35 cellular contexts compared by ENCODE assay signal in genomic region chr1:28985427-28985826, GRCh38.
DNase-seq lines count a peak whose midpoint lies in the region; ATAC-seq, FAIRE-seq and TF ChIP-seq lines count a peak whose summit lies in the region.
"Had no signal": no experiment of that assay in that cellular context is flagged by ENCODE, and none has a peak within 500 bp of the region (broad histone marks: within the 10 kb centered on the region; RNA-seq: fewer than 3 reads in every experiment).

No MANE protein-coding gene starts in this region.

- CTCF ChIA-PET in activated CD8-positive, alpha-beta T cell treated with anti-CD3 and anti-CD28 coated beads, Interleukin-2, amount 10 ng/mL, durations not matched to agents 7 days and 5 days (lab: Charles Lee): interaction anchor here (0.6 kb wide), 1 partner anchor 14 kb away, joined by 3 read pairs; no protein-coding TSS in a partner anchor

- H3K27ac Mint-ChIP-seq in activated CD8-positive, alpha-beta T cell treated with anti-CD3 and anti-CD28 coated beads, Interleukin-2, amount 10 ng/mL, durations not matched to agents 7 days and 5 days: peak overlapping the region; percentile 54
- H3K27ac Mint-ChIP-seq: activated CD4-positive, alpha-beta T cell treated with anti-CD3 and anti-CD28 coated beads, Interleukin-2, amount 10 ng/mL, durations not matched to agents 24 days and 14 days had no signal

- 72% methylated on average over 1 of the region's 1 CpG for WGBS in right cardiac atrium

- peaks cover 22% of the 10 kb centered on the region for H3K36me3 Mint-ChIP-seq in activated CD8-positive, alpha-beta T cell treated with anti-CD3 and anti-CD28 coated beads, Interleukin-2, amount 10 ng/mL, durations not matched to agents 7 days and 5 days (ENCODE audit: low read depth)
- H3K36me3 Mint-ChIP-seq: natural killer cell treated with Interleukin-12 subunit alpha and Interleukin-12 subunit beta and Interleukin-15 and Interleukin-18, amount 100 ng/mL, for 72 hours had no signal

- H3K4me1 ChIP-seq in right cardiac atrium (ENCODE audit: control insufficient read depth, insufficient read depth, low read length) (peaks cover 6% of the 10 kb centered on the region), ascending aorta (no peaks in the 10 kb centered on the region)
- H3K4me1 ChIP-seq: lower lobe of right lung had no signal

- H3K27me3 Mint-ChIP-seq in activated CD8-positive, alpha-beta T cell treated with anti-CD3 and anti-CD28 coated beads, Interleukin-2, amount 10 ng/mL, durations not matched to agents 7 days and 5 days (ENCODE audit: low read depth): no peaks in the 10 kb centered on the region
- H3K27me3 Mint-ChIP-seq: activated CD4-positive, alpha-beta T cell treated with anti-CD3 and anti-CD28 coated beads, Interleukin-2, amount 10 ng/mL, durations not matched to agents 24 days and 14 days; natural killer cell treated with Interleukin-12 subunit alpha and Interleukin-12 subunit beta and Interleukin-15 and Interleukin-18, amount 100 ng/mL, for 72 hours had no signal

- H3K4me3 ChIP-seq in right cardiac atrium (ENCODE audit: low read length) (no peak overlapping the region), ascending aorta (no peak overlapping the region)
- H3K4me3 ChIP-seq: esophagus muscularis mucosa, GM12878, lower lobe of right lung, mucosa of descending colon, skin epidermis had no signal

- intact Hi-C loops in Right ventricle myocardium superior (cut with DNase I): no loop called here
- intact Hi-C loops in cardiac septum (cut with DNase I): no loop called here
- intact Hi-C loops in right cardiac atrium (cut with DNase I): no loop called here
- intact Hi-C loops in ascending aorta (cut with DNase I): no loop called here

- ATAC-seq in Right ventricle myocardium superior (ENCODE audit: poor library complexity) (peak; percentile 71), right cardiac atrium (peak; percentile 56 to 61), HG03354 (IDR thresholded peaks at IDR 0.05; ENCODE audit: poor library complexity, severe bottlenecking, unreplicated experiment) (no peak)
- no peak for ATAC-seq in activated CD8-positive, alpha-beta T cell treated with anti-CD3 and anti-CD28 coated beads, Interleukin-2, amount 10 ng/mL, durations not matched to agents 7 days and 5 days
- ATAC-seq: lower lobe of right lung; mucosa of descending colon; natural killer cell treated with Interleukin-12 subunit alpha and Interleukin-12 subunit beta and Interleukin-15 and Interleukin-18, amount 100 ng/mL, for 72 hours had no signal

- FAIRE-seq in D721Med (lab: Jason Lieb, UNC): no peak
- FAIRE-seq: A204.1, endometrium, kidney had no signal

- H3K36me3 ChIP-seq in ascending aorta: peaks cover 0 to 6% of the 10 kb centered on the region in 2 donors

- no peaks in the 10 kb centered on the region for H3K27me3 ChIP-seq in right cardiac atrium (ENCODE audit: control insufficient read depth, insufficient read depth)
- H3K27me3 ChIP-seq in ascending aorta: no peaks in the 10 kb centered on the region
- H3K27me3 ChIP-seq: esophagus muscularis mucosa had no signal

- peak overlapping the region; percentile 45 for H3K27ac ChIP-seq in right cardiac atrium (ENCODE audit: low read length)
- no peak overlapping the region for H3K27ac ChIP-seq in ascending aorta
- H3K27ac ChIP-seq: esophagus muscularis mucosa, HL-60, KMS-11, lower lobe of right lung, skin epidermis, VCaP had no signal

- H3K9me3 ChIP-seq in right cardiac atrium (ENCODE audit: control insufficient read depth, low read length) (no peaks in the 10 kb centered on the region), ascending aorta (no peaks in the 10 kb centered on the region)
- H3K9me3 ChIP-seq: esophagus muscularis mucosa, lower lobe of right lung, mucosa of descending colon had no signal

- H3K4me3 Mint-ChIP-seq in activated CD8-positive, alpha-beta T cell treated with anti-CD3 and anti-CD28 coated beads, Interleukin-2, amount 10 ng/mL, durations not matched to agents 7 days and 5 days: no peak overlapping the region
- H3K4me3 Mint-ChIP-seq: activated CD4-positive, alpha-beta T cell treated with anti-CD3 and anti-CD28 coated beads, Interleukin-2, amount 10 ng/mL, durations not matched to agents 24 days and 14 days; H9; natural killer cell treated with Interleukin-12 subunit alpha and Interleukin-12 subunit beta and Interleukin-15 and Interleukin-18, amount 100 ng/mL, for 72 hours had no signal

- H3K9me3 Mint-ChIP-seq in activated CD8-positive, alpha-beta T cell treated with anti-CD3 and anti-CD28 coated beads, Interleukin-2, amount 10 ng/mL, durations not matched to agents 7 days and 5 days (ENCODE audit: insufficient read depth): peaks cover 5% of the 10 kb centered on the region
- H3K9me3 Mint-ChIP-seq: H9; natural killer cell treated with Interleukin-12 subunit alpha and Interleukin-12 subunit beta and Interleukin-15 and Interleukin-18, amount 100 ng/mL, for 72 hours had no signal

- no peak for DNase-seq in Right ventricle myocardium superior
- DNase-seq in cardiac septum (ENCODE audit: low spot score): no peak
- no peak for DNase-seq in activated CD8-positive, alpha-beta T cell treated with anti-CD3 and anti-CD28 coated beads, Interleukin-2, amount 10 ng/mL, durations not matched to agents 7 days and 5 days
- no peak for DNase-seq in right cardiac atrium
- DNase-seq in D721Med (ENCODE audit: insufficient read length, low spot score): no peak
- DNase-seq in ascending aorta (ENCODE audit: low spot score in 2 of 2): no peak
- no peak for DNase-seq in DMS53 (lab: John Stamatoyannopoulos, UW)
- DNase-seq: activated CD4-positive, alpha-beta T cell treated with anti-CD3 and anti-CD28 coated beads, Interleukin-2, amount 10 ng/mL, durations not matched to agents 24 days and 14 days; activated gamma-delta T cell treated with Interleukin-2 at 50 U/mL for 16 hours; activated T-cell treated with anti-CD3 and anti-CD28 coated beads, Interleukin-2, amount 50 U/mL, for 48 hours; AML-193; central memory CD4-positive, alpha-beta T cell; dermis blood vessel endothelial cell; foreskin fibroblast; H9; head of caudate nucleus; kidney; lower lobe of right lung; mucosa of descending colon; NCI-H2029 treated with DMSO at 0.1 percent for 48 hours; NCI-H226; NCI-H526 treated with DMSO at 0.1 percent for 48 hours; SHP77 treated with DMSO at 0.1 percent for 48 hours; stimulated activated naive CD4-positive, alpha-beta T cell; T1000 had no signal

- POLR2A ChIA-PET in activated CD8-positive, alpha-beta T cell treated with anti-CD3 and anti-CD28 coated beads, Interleukin-2, amount 10 ng/mL, durations not matched to agents 7 days and 5 days (lab: Charles Lee): interaction anchor here (0.7 kb wide), 1 partner anchor 29 kb away, joined by 4 read pairs; no protein-coding TSS in a partner anchor

- H3K4me1 Mint-ChIP-seq in activated CD8-positive, alpha-beta T cell treated with anti-CD3 and anti-CD28 coated beads, Interleukin-2, amount 10 ng/mL, durations not matched to agents 7 days and 5 days (ENCODE audit: low read depth): peaks cover 7% of the 10 kb centered on the region

- TF ChIP-seq CTCF in D721Med (IDR thresholded peaks at IDR 0.05; ENCODE audit: insufficient read depth, missing control alignments): no peak
- no peak for TF ChIP-seq CTCF in ascending aorta (IDR thresholded peaks at IDR 0.05)

Comparison
In these comparisons a context has a peak if more than half of its experiments do, and no peak if none do; other contexts are left out.
1. ATAC-seq: peak in Right ventricle myocardium superior (single experiment) and right cardiac atrium (2 of 2); none in activated CD8-positive, alpha-beta T cell treated with anti-CD3 and anti-CD28 coated beads, Interleukin-2, amount 10 ng/mL, durations not matched to agents 7 days and 5 days (single experiment) and HG03354 (single experiment).